Comparison of ENCODE assay signal across 8 cellular contexts in genomic region chr10:101001225-101002035, GRCh38. TPM values are rescaled to one million over a fixed set of nuclear protein-coding genes. Genes with fewer than 3 reads are reported as not detected.
DNase-seq lines count a peak whose midpoint lies in the region; TF ChIP-seq lines count a peak whose summit lies in the region.

No MANE protein-coding gene starts in this region.

- no peaks in the 10 kb centered on the region for H4K20me1 ChIP-seq in mammary epithelial cell (ENCODE audit: insufficient read depth, low read length)

- H2AFZ ChIP-seq in mammary epithelial cell (ENCODE audit: low read depth, low read length) = no peak overlapping the region

- H3K36me3 ChIP-seq in mammary epithelial cell (ENCODE audit: insufficient read depth, low read length) = no peaks in the 10 kb centered on the region

- H3K9me3 ChIP-seq in mammary epithelial cell (replicated peaks; ENCODE audit: insufficient read depth, low read length) = no peaks in the 10 kb centered on the region

- CTCF ChIA-PET in mammary epithelial cell (lab: Charles Lee; ENCODE audit: low non-redundant PET) = no interaction called here

- 48% methylated on average over 10 of the region's 10 CpGs for WGBS in mammary epithelial cell (ENCODE audit: low coverage, missing lambda C conversion rate)

- H3K4me2 ChIP-seq in mammary epithelial cell (ENCODE audit: insufficient read depth, low read depth, low read length) = peak overlapping the region; percentile 100

- in situ Hi-C loops in mammary epithelial cell (cut with MboI; ENCODE audit: low sequenced_read_pairs in 2 of 2) = no loop called here

- H3K27ac ChIP-seq in mammary epithelial cell (ENCODE audit: insufficient read depth, low read depth, low read length) (peak overlapping the region; percentile 73), skin epidermis (peak overlapping the region in 19 of 21 experiments; percentile 71 to 100 (median 98))

- dilution Hi-C loops in mammary epithelial cell (cut with HindIII; ENCODE audit: low sequenced_read_pairs) = no loop called here

- no peaks in the 10 kb centered on the region for H3K27me3 ChIP-seq in mammary epithelial cell (ENCODE audit: insufficient read depth, low read length)

- H3K4me1 ChIP-seq in mammary epithelial cell (ENCODE audit: insufficient read depth, low read length) = peaks cover 35% of the 10 kb centered on the region

- peaks cover 56% of the 10 kb centered on the region for H3K79me2 ChIP-seq in mammary epithelial cell (ENCODE audit: insufficient read depth, low read length)

- peak overlapping the region; percentile 53 for H3K9ac ChIP-seq in mammary epithelial cell (ENCODE audit: insufficient read depth, low read length)

- DNase-seq in 8988T (peak; percentile 81), HT-29 (ENCODE audit: low spot score) (peak; percentile 62), mammary epithelial cell (peak; percentile 62), kidney glomerular epithelial cell (lab: John Stamatoyannopoulos, UW) (peak; percentile 50), cerebellum (ENCODE audit: low spot score) (no peak), NOMO-1 treated with dmso at 0.1 percent for 144 hours (lab: John Stamatoyannopoulos, UW; ENCODE audit: unreplicated experiment) (no peak), NCI-H1417 (lab: John Stamatoyannopoulos, UW) (no peak)

- H3K4me3 ChIP-seq in mammary epithelial cell (replicated peaks in 1 of 3; ENCODE audit: insufficient read depth in 1 of 3, low read depth in 2 of 3, low read length in 3 of 3) (peak overlapping the region; percentile 77 to 90 (median 90)), skin epidermis (peak overlapping the region in 6 of 7 experiments; percentile 77 to 92 (median 84))

- no TSS peak for BruUV-seq in mammary epithelial cell (replicated peaks; lab: Mats Ljungman, UMichigan)

- TF ChIP-seq CTCF in mammary epithelial cell (conservative IDR thresholded peaks at IDR 0.05 in 1 of 2, IDR thresholded peaks at IDR 0.05 in 1 of 2; ENCODE audit: extremely low read depth in 1 of 2, insufficient read depth in 1 of 2, low read depth in 1 of 2, low read length in 2 of 2) = no peak

- intact Hi-C loops in mammary epithelial cell (cut with micrococcal nuclease) = no loop called here

RNA-seq across cellular contexts. Expression of gene LZTS2, which starts 1.8 kb away (rescaled TPM):
- total RNA-seq in HT-29 (2014; rRNA removed; shearing (Covaris generic)) = 154 and 172 TPM in 2 replicates
- total RNA-seq in mammary epithelial cell = 100 to 1,000 TPM in 1 of 2 donors, 10 to 100 TPM in 1; 44.3 to 159 TPM
- polyA plus RNA-seq in mammary epithelial cell = 30.4 TPM
- 18.3 TPM for polyA minus RNA-seq in mammary epithelial cell
- total RNA-seq in cerebellum = 23.9 TPM

RNA-seq across cellular contexts. Expression of gene TWNK, which starts 14.1 kb away (rescaled TPM):
- total RNA-seq in HT-29 (2014; rRNA removed; shearing (Covaris generic)) = 15.9 and 18.8 TPM in 2 replicates
- 10 to 100 TPM in 1 of 2 donors, 1 to 10 TPM in 1; 6.8 to 18.7 TPM for total RNA-seq in mammary epithelial cell
- polyA plus RNA-seq in mammary epithelial cell = 14.4 TPM
- 13.5 TPM for polyA minus RNA-seq in mammary epithelial cell
- 5.6 TPM for total RNA-seq in cerebellum

RNA-seq across cellular contexts. Expression of gene MRPL43, which starts 14.1 kb away (rescaled TPM):
- total RNA-seq in HT-29 (2014; rRNA removed; shearing (Covaris generic)) = 141 and 174 TPM in 2 replicates
- total RNA-seq in mammary epithelial cell = 10 to 100 TPM; 48.0 to 65.4 TPM
- polyA plus RNA-seq in mammary epithelial cell = 104 TPM
- 16.2 TPM for polyA minus RNA-seq in mammary epithelial cell
- total RNA-seq in cerebellum = 38.1 TPM

RNA-seq across cellular contexts. Expression of gene PDZD7, which starts 29.5 kb away (rescaled TPM):
- 6.3 and 7.4 TPM in 2 replicates for total RNA-seq in HT-29 (2014; rRNA removed; shearing (Covaris generic))
- total RNA-seq in mammary epithelial cell (1 to 10 TPM in 1 of 2 donors, under 1 TPM in 1; 0.59 to 2.7 TPM), cerebellum (5.9 TPM)
- polyA plus RNA-seq in mammary epithelial cell = 0.95 TPM
- polyA minus RNA-seq in mammary epithelial cell = 0.47 TPM

RNA-seq across cellular contexts. Expression of gene SFXN3, which starts 29.6 kb away (rescaled TPM):
- total RNA-seq in HT-29 (2014; rRNA removed; shearing (Covaris generic)) = 90.8 and 101 TPM in 2 replicates
- total RNA-seq in mammary epithelial cell = 100 to 1,000 TPM in 1 of 2 donors, 10 to 100 TPM in 1; 79.4 to 102 TPM
- polyA plus RNA-seq in mammary epithelial cell = 104 TPM
- 101 TPM for polyA minus RNA-seq in mammary epithelial cell
- total RNA-seq in cerebellum = 47.7 TPM

Comparison
In these comparisons a context has a peak if more than half of its experiments do, and no peak if none do; other contexts are left out.
1. DNase-seq: peak in 8988T (single experiment), HT-29 (single experiment), mammary epithelial cell (single experiment) and kidney glomerular epithelial cell (single experiment); none in cerebellum (single experiment), NOMO-1 treated with dmso at 0.1 percent for 144 hours (single experiment) and NCI-H1417 (0 of 3).